Comparison of ENCODE assay signal across 1 cellular context in the genomic region with DNA sequence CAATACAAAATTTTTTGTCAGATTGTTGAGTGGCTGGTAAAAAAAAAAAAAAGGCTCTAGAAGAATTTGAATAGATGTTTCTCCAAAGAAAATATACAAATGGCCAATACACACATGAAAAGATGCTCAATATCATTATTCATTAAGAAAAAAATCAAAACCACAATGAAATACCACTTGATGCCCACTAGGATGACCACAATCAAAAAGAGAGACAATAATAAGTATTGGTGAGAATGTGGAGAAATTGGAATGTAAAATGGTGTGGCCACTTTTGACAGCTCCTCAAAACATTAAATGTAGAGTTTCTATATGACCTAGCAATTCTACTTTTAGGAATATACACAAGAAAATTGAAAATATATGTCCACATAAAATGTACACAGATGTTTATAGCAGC.
TF ChIP-seq lines count a peak whose summit lies in the region.

No MANE protein-coding gene starts in this region.

TF ChIP-seq in SK-N-SH, 30 proteins besides CTCF, POLR2A, EP300 and RAD21 (continued from another document):
- TF ChIP-seq, protein P1, sequence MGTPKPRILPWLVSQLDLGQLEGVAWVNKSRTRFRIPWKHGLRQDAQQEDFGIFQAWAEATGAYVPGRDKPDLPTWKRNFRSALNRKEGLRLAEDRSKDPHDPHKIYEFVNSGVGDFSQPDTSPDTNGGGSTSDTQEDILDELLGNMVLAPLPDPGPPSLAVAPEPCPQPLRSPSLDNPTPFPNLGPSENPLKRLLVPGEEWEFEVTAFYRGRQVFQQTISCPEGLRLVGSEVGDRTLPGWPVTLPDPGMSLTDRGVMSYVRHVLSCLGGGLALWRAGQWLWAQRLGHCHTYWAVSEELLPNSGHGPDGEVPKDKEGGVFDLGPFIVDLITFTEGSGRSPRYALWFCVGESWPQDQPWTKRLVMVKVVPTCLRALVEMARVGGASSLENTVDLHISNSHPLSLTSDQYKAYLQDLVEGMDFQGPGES (IDR thresholded peaks at IDR 0.05; ENCODE audit: low read depth, low read length) = no peak
- TF ChIP-seq TAF1 (IDR thresholded peaks at IDR 0.05; ENCODE audit: borderline replicate concordance, low read depth, low read length) (no peak), USF2 (IDR thresholded peaks at IDR 0.05; ENCODE audit: borderline replicate concordance, low read depth, low read length) (no peak), ELF1 (IDR thresholded peaks at IDR 0.05) (no peak), FOXJ3 (CRISPR knock-in tag; IDR thresholded peaks at IDR 0.05) (no peak), FOSL2 (IDR thresholded peaks at IDR 0.05; ENCODE audit: borderline replicate concordance, low read depth) (no peak), MXI1 (IDR thresholded peaks at IDR 0.05; ENCODE audit: low read depth, low read length) (no peak), EZH2phosphoT487 (IDR thresholded peaks at IDR 0.05; ENCODE audit: borderline replicate concordance, low read depth) (no peak), SIN3A (IDR thresholded peaks at IDR 0.05; ENCODE audit: borderline replicate concordance, low read depth, low read length) (no peak), TCF12 (IDR thresholded peaks at IDR 0.05) (no peak), SMC3 (IDR thresholded peaks at IDR 0.05; ENCODE audit: low read depth, low read length) (no peak), FOXM1 (IDR thresholded peaks at IDR 0.05; ENCODE audit: low read depth) (no peak), GATA2 (CRISPR knock-in tag; IDR thresholded peaks at IDR 0.05) (no peak), RCOR1 (IDR thresholded peaks at IDR 0.05; ENCODE audit: low read length) (no peak), GABPA (IDR thresholded peaks at IDR 0.05; ENCODE audit: low read depth) (no peak)
- TF ChIP-seq, protein P2, sequence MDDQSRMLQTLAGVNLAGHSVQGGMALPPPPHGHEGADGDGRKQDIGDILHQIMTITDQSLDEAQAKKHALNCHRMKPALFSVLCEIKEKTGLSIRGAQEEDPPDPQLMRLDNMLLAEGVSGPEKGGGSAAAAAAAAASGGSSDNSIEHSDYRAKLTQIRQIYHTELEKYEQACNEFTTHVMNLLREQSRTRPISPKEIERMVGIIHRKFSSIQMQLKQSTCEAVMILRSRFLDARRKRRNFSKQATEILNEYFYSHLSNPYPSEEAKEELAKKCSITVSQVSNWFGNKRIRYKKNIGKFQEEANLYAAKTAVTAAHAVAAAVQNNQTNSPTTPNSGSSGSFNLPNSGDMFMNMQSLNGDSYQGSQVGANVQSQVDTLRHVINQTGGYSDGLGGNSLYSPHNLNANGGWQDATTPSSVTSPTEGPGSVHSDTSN (IDR thresholded peaks at IDR 0.05) = no peak
- TF ChIP-seq, protein P3, sequence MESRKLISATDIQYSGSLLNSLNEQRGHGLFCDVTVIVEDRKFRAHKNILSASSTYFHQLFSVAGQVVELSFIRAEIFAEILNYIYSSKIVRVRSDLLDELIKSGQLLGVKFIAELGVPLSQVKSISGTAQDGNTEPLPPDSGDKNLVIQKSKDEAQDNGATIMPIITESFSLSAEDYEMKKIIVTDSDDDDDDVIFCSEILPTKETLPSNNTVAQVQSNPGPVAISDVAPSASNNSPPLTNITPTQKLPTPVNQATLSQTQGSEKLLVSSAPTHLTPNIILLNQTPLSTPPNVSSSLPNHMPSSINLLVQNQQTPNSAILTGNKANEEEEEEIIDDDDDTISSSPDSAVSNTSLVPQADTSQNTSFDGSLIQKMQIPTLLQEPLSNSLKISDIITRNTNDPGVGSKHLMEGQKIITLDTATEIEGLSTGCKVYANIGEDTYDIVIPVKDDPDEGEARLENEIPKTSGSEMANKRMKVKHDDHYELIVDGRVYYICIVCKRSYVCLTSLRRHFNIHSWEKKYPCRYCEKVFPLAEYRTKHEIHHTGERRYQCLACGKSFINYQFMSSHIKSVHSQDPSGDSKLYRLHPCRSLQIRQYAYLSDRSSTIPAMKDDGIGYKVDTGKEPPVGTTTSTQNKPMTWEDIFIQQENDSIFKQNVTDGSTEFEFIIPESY (IDR thresholded peaks at IDR 0.05; ENCODE audit: borderline replicate concordance, low read depth) = no peak
- TF ChIP-seq, protein P4, sequence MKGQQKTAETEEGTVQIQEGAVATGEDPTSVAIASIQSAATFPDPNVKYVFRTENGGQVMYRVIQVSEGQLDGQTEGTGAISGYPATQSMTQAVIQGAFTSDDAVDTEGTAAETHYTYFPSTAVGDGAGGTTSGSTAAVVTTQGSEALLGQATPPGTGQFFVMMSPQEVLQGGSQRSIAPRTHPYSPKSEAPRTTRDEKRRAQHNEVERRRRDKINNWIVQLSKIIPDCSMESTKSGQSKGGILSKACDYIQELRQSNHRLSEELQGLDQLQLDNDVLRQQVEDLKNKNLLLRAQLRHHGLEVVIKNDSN (IDR thresholded peaks at IDR 0.05; ENCODE audit: borderline replicate concordance, low read depth) = no peak
